In genomic region chr2:23452853-23453420, GRCh38 we compare ENCODE assay signal across 8 cellular contexts.
DNase-seq lines count a peak whose midpoint lies in the region; ATAC-seq and TF ChIP-seq lines count a peak whose summit lies in the region.

No MANE protein-coding gene starts in this region.

- peak overlapping the region; percentile 32 for H3K4me3 Mint-ChIP-seq in activated CD4-positive, alpha-beta T cell treated with anti-CD3 and anti-CD28 coated beads for 36 hours
- H3K4me3 Mint-ChIP-seq in mesothelial cell of epicardium = no peak overlapping the region

- no peaks in the 10 kb centered on the region for H3K36me3 Mint-ChIP-seq in activated CD4-positive, alpha-beta T cell treated with anti-CD3 and anti-CD28 coated beads for 36 hours (ENCODE audit: low read depth)
- no peaks in the 10 kb centered on the region for H3K36me3 Mint-ChIP-seq in mesothelial cell of epicardium

- POLR2A ChIA-PET in activated CD4-positive, alpha-beta T cell treated with anti-CD3 and anti-CD28 coated beads for 36 hours (lab: Charles Lee) = interaction anchor here (0.5 to 0.6 kb wide), 2 partner anchors 18 to 87 kb away, joined by 3 to 5 read pairs; no protein-coding TSS in a partner anchor

- ATAC-seq in activated CD4-positive, alpha-beta T cell treated with anti-CD3 and anti-CD28 coated beads for 36 hours = peak; percentile 86
- peak; percentile 44 for ATAC-seq in HG03095 (IDR thresholded peaks at IDR 0.05; ENCODE audit: unreplicated experiment)

- CTCF ChIA-PET in activated CD4-positive, alpha-beta T cell treated with anti-CD3 and anti-CD28 coated beads for 36 hours (lab: Charles Lee) = interaction anchor here (0.8 kb wide), 1 partner anchor 91 kb away, joined by 4 read pairs; no protein-coding TSS in a partner anchor

- H3K4me1 Mint-ChIP-seq in activated CD4-positive, alpha-beta T cell treated with anti-CD3 and anti-CD28 coated beads for 36 hours = peaks cover 23% of the 10 kb centered on the region
- peaks cover 23% of the 10 kb centered on the region for H3K4me1 Mint-ChIP-seq in mesothelial cell of epicardium

- H3K9me3 Mint-ChIP-seq in activated CD4-positive, alpha-beta T cell treated with anti-CD3 and anti-CD28 coated beads for 36 hours (ENCODE audit: low read depth) = no peaks in the 10 kb centered on the region
- no peaks in the 10 kb centered on the region for H3K9me3 Mint-ChIP-seq in mesothelial cell of epicardium

- peak; percentile 54 for DNase-seq in activated CD4-positive, alpha-beta T cell treated with anti-CD3 and anti-CD28 coated beads for 36 hours
- DNase-seq in activated CD4-positive, alpha-beta T cell treated with anti-CD3 and anti-CD28 coated beads for 1 hour = no peak
- peak; percentile 31 for DNase-seq in activated CD4-positive, alpha-beta T cell treated with anti-CD3 and anti-CD28 coated beads for 48 hours
- DNase-seq in mesothelial cell of epicardium (ENCODE audit: low spot score in 2 of 2, unreplicated experiment in 2 of 2) = no peak
- no peak for DNase-seq in SW 1271 (lab: John Stamatoyannopoulos, UW)
- DNase-seq in middle frontal gyrus (ENCODE audit: extremely low spot score, low spot score) = no peak
- no peak for DNase-seq in DMS79 (lab: John Stamatoyannopoulos, UW)

- TF ChIP-seq CTCF in mesothelial cell of epicardium (IDR thresholded peaks at IDR 0.05; ENCODE audit: unreplicated experiment) = no peak

- intact Hi-C loops in activated CD4-positive, alpha-beta T cell treated with anti-CD3 and anti-CD28 coated beads for 36 hours (cut with DNase I, micrococcal nuclease) = no loop called here

- no peak overlapping the region for H3K27ac Mint-ChIP-seq in activated CD4-positive, alpha-beta T cell treated with anti-CD3 and anti-CD28 coated beads for 36 hours
- peak overlapping the region; percentile 67 for H3K27ac Mint-ChIP-seq in mesothelial cell of epicardium

- H3K27me3 Mint-ChIP-seq in activated CD4-positive, alpha-beta T cell treated with anti-CD3 and anti-CD28 coated beads for 36 hours = peaks cover 8% of the 10 kb centered on the region
- H3K27me3 Mint-ChIP-seq in mesothelial cell of epicardium (ENCODE audit: low read depth) = no peaks in the 10 kb centered on the region

Comparison
In these comparisons a context has a peak if more than half of its experiments do, and no peak if none do; other contexts are left out.
1. DNase-seq: peak in activated CD4-positive, alpha-beta T cell treated with anti-CD3 and anti-CD28 coated beads for 36 hours (single experiment) and activated CD4-positive, alpha-beta T cell treated with anti-CD3 and anti-CD28 coated beads for 48 hours (single experiment); none in activated CD4-positive, alpha-beta T cell treated with anti-CD3 and anti-CD28 coated beads for 1 hour (single experiment), mesothelial cell of epicardium (0 of 2), SW 1271 (0 of 2), middle frontal gyrus (single experiment) and DMS79 (single experiment).